8 cellular contexts compared by ENCODE assay signal in the genomic region with DNA sequence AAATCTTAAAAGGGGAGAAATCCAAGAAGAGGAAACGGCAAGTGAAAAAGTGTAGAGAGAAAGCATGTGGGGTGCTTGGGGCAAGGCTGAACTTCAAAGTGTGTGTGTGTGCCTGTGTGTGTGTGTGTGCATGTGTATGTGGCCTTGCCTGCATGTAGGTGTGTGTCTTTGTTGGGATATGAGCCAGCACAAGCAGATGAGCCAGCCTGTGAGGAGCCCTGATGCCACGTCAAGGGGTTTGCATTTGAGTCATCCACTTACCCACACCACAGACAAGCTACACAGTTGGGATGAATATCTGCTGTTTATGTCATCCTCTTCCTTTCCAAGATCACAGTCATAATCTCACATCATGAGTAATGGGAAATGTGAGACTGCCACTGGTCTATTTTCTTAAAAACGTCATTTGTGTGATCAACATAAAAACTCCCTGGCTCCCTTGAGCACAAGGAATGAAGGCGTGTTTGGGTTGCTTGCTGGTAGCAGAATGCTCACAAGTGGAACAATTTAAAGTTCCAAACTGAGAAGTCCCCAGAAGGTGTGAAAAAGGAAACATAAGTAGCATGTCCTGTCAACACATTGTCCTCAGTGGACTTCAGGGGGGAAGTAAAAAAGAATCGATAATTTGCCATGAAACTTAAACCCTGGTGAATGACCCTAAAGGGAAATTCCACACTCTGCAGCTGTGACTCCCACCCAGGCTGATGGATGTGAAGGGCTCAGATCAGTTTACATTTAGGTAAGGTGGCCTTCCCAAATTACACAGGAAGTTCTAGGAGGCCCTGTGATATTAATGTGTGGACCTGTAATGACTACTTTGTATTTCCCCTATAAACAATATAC. TPM values are rescaled to one million over a fixed set of nuclear protein-coding genes. Genes with fewer than 3 reads are reported as not detected.
A peak's percentile ranks its signal among the peaks of the same experiment; 100 is the strongest.
DNase-seq lines count a peak whose midpoint lies in the region; ATAC-seq and TF ChIP-seq lines count a peak whose summit lies in the region.

No MANE protein-coding gene starts in this region.

- no peak overlapping the region for H3K4me3 ChIP-seq in heart right ventricle

- H3K4me1 ChIP-seq in heart right ventricle: peaks cover 0 to 5% (median 0%) of the 10 kb centered on the region in 9 donors

- 62 to 73% methylated on average over 5 of the region's 5 CpGs for WGBS in heart right ventricle, 2 donors

- no peak for TF ChIP-seq CTCF in heart right ventricle (IDR thresholded peaks at IDR 0.05)

- peak overlapping the region in 2 of 10 donors; percentile 34 to 44 for H3K27ac ChIP-seq in heart right ventricle

- intact Hi-C loops in heart right ventricle (cut with DNase I): no loop called here

- no peaks in the 10 kb centered on the region for H3K36me3 ChIP-seq in heart right ventricle

- H3K9me3 ChIP-seq in heart right ventricle: no peaks in the 10 kb centered on the region

- ATAC-seq in GM19397 (IDR thresholded peaks at IDR 0.05; ENCODE audit: unreplicated experiment) (peak; percentile 68), heart right ventricle (peak; percentile 28 to 96 (median 76))

- peak; percentile 98 for DNase-seq in AG08395 (ENCODE audit: low spot score)
- DNase-seq in HPDE6-E6E7 (ENCODE audit: extremely low spot score): peak; percentile 100
- DNase-seq in activated CD8-positive, alpha-beta memory T cell treated with anti-CD3 and anti-CD28 coated beads, Interleukin-2, amount 50 U/mL, for 4 hours: peak; percentile 43
- peak in 1 of 2 donors; percentile 31 for DNase-seq in heart right ventricle
- DNase-seq in stimulated activated CD4-positive, alpha-beta T cell treated with anti-CD3 and anti-CD28 coated beads, TNF-alpha, amount 100 ng/mL, for 1 hour (ENCODE audit: low read depth in 3 of 3, low spot score in 1 of 3): peak in 2 of 3 donors; percentile 11 to 62
- DNase-seq in RPMI8226: no peak
- no peak for DNase-seq in cerebellar nuclear complex (lab: John Stamatoyannopoulos, UW)

- peaks cover 0 to 12% (median 0%) of the 10 kb centered on the region in 7 donors for H3K27me3 ChIP-seq in heart right ventricle

RNA-seq across cellular contexts. Expression of a gene that starts 14.7 kb away (rescaled TPM):
- not detected for total RNA-seq in heart right ventricle
- under 1 TPM; 0.01 to 0.22 TPM for polyA plus RNA-seq in heart right ventricle

RNA-seq across cellular contexts. Expression of a gene that starts 14.8 kb away (rescaled TPM):
- total RNA-seq in heart right ventricle: under 1 TPM in 1 of 10 donors, not detected in 9; 0.26 TPM
- polyA plus RNA-seq in heart right ventricle: under 1 TPM; 0.42 to 0.88 TPM

RNA-seq across cellular contexts. Expression of a gene that starts 32.5 kb away (rescaled TPM):
- total RNA-seq in heart right ventricle: 1 to 10 TPM in 4 of 10 donors, under 1 TPM in 6; 0.25 to 2.5 (median 0.61) TPM
- polyA plus RNA-seq in heart right ventricle: 1 to 10 TPM; 1.3 to 2.9 TPM

Comparison
In these comparisons a context has a peak if more than half of its experiments do, and no peak if none do; other contexts are left out.
1. DNase-seq: peak in AG08395 (single experiment), HPDE6-E6E7 (single experiment), activated CD8-positive, alpha-beta memory T cell treated with anti-CD3 and anti-CD28 coated beads, Interleukin-2, amount 50 U/mL, for 4 hours (single experiment) and stimulated activated CD4-positive, alpha-beta T cell treated with anti-CD3 and anti-CD28 coated beads, TNF-alpha, amount 100 ng/mL, for 1 hour (2 of 3); none in RPMI8226 (single experiment) and cerebellar nuclear complex (0 of 2).